30 cellular contexts compared by ENCODE assay signal in the genomic region with DNA sequence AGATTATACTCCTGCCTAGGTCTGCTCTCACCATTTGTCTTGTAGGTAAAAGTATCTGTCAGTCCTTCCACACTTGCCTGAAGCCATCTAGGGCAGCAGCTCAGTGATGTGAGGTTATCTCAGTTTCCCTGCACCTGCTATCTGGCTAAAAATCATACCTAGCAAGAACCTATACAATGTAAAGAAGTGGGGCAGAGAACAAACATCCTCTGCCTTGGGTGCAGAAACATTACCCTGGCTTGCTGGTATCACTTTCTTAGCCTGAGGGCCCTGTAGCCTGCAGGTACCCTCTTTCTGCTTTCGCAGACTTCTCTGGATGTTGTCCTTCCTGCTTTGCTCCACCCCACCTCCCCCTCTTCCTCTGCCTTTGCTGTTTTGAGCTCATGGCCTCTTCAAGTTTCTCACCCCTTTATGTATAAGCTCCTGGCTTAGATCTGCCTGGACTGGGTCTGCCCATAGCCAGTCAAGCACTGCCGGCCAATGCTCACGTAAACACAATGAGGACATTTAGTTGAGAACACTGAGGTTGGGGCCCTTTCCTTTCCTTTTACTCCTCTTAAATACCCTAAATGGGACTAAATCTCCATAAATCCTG. TPM values are rescaled to one million over a fixed set of nuclear protein-coding genes. Genes with fewer than 3 reads are reported as not detected.
"Had no signal": no experiment of that assay in that cellular context is flagged by ENCODE, and none has a peak within 500 bp of the region (broad histone marks: within the 10 kb centered on the region; RNA-seq: fewer than 3 reads in every experiment).

No MANE protein-coding gene starts in this region.

- H3K4me3 Mint-ChIP-seq: activated CD8-positive, alpha-beta T cell treated with anti-CD3 and anti-CD28 coated beads, Interleukin-2, amount 10 ng/mL, durations not matched to agents 7 days and 5 days; activated naive CD8-positive, alpha-beta T cell treated with anti-CD3 and anti-CD28 coated beads, Interleukin-2, amount 50 U/mL, for 24 hours; activated T-cell treated with anti-CD3 and anti-CD28 coated beads, Interleukin-2, amount 50 U/mL, for 24 hours; activated T-helper 1 cell treated with anti-CD3 and anti-CD28 coated beads, Interleukin-12 subunit alpha, Interleukin-12 subunit beta, Interleukin-2, Interleukin-4 antibody, amounts not matched to agents 30 ng/mL and 10 ng/mL and 1 ng/mL, durations not matched to agents 14 hours and 24 hours and 36 hours had no signal

- H3K36me3 ChIP-seq: ascending aorta, Peyer's patch, SJSA1 had no signal

- DNase-seq: activated CD4-positive, alpha-beta T cell treated with anti-CD3 and anti-CD28 coated beads for 48 hours; activated CD4-positive, alpha-beta T cell treated with anti-CD3 and anti-CD28 coated beads, Interleukin-2, amount 50 U/mL, for 4 hours; activated CD4-positive, CD25-positive, alpha-beta regulatory T cell treated with anti-CD3 and anti-CD28 coated beads, Interleukin-2, amount 50 U/mL, for 72 hours; activated CD8-positive, alpha-beta memory T cell treated with anti-CD3 and anti-CD28 coated beads, Interleukin-2, amount 50 U/mL, for 48 hours; activated CD8-positive, alpha-beta T cell treated with anti-CD3 and anti-CD28 coated beads, Interleukin-2, amount 10 ng/mL, durations not matched to agents 7 days and 5 days; activated effector memory CD4-positive, alpha-beta T cell treated with Interleukin-2 at 50 U/mL for 16 hours; activated naive CD4-positive, alpha-beta T cell; activated naive CD8-positive, alpha-beta T cell treated with anti-CD3 and anti-CD28 coated beads, Interleukin-2, amount 50 U/mL, for 24 hours; activated T-cell treated with anti-CD3 and anti-CD28 coated beads, Interleukin-2, amount 50 U/mL, for 24 hours; amniotic stem cell; body of pancreas; central memory CD4-positive, alpha-beta T cell; KG1; NCI-H1048; NCI-H146; NCI-H1930; NCI-H2171 treated with DMSO at 0.1 percent for 48 hours; NCI-H345; NCI-H510A treated with DMSO at 0.1 percent for 48 hours; NCI-H69; NK-92 treated with Interleukin-12 subunit alpha and Interleukin-12 subunit beta, amount 100 ng/mL, for 24 hours; Peyer's patch; SHP77; SW 1271 had no signal

- H3K4me1 ChIP-seq: ascending aorta, SJSA1 had no signal

- H3K27me3 ChIP-seq: ascending aorta, body of pancreas, Peyer's patch had no signal

- H3K4me3 ChIP-seq: ascending aorta, body of pancreas, Peyer's patch, SJSA1 had no signal

- H3K27me3 Mint-ChIP-seq: activated naive CD8-positive, alpha-beta T cell treated with anti-CD3 and anti-CD28 coated beads, Interleukin-2, amount 50 U/mL, for 24 hours had no signal

- H3K27ac ChIP-seq: ascending aorta, body of pancreas, Peyer's patch, SJSA1 had no signal

- H3K27ac Mint-ChIP-seq: activated CD8-positive, alpha-beta T cell treated with anti-CD3 and anti-CD28 coated beads, Interleukin-2, amount 10 ng/mL, durations not matched to agents 7 days and 5 days; activated naive CD4-positive, alpha-beta T cell treated with anti-CD3 and anti-CD28 coated beads, Interleukin-2, amount 50 U/mL, for 72 hours; activated naive CD8-positive, alpha-beta T cell treated with anti-CD3 and anti-CD28 coated beads, Interleukin-2, amount 50 U/mL, for 24 hours; activated T-cell treated with anti-CD3 and anti-CD28 coated beads, Interleukin-2, amount 50 U/mL, for 24 hours; activated T-helper 1 cell treated with anti-CD3 and anti-CD28 coated beads, Interleukin-12 subunit alpha, Interleukin-12 subunit beta, Interleukin-2, Interleukin-4 antibody, amounts not matched to agents 30 ng/mL and 10 ng/mL and 1 ng/mL, durations not matched to agents 14 hours and 24 hours and 36 hours had no signal

- H3K9me3 ChIP-seq: body of pancreas, Peyer's patch had no signal

- ATAC-seq: activated CD8-positive, alpha-beta T cell treated with anti-CD3 and anti-CD28 coated beads, Interleukin-2, amount 10 ng/mL, durations not matched to agents 7 days and 5 days; activated naive CD4-positive, alpha-beta T cell treated with anti-CD3 and anti-CD28 coated beads, Interleukin-2, amount 50 U/mL, for 72 hours; activated naive CD8-positive, alpha-beta T cell treated with anti-CD3 and anti-CD28 coated beads, Interleukin-2, amount 50 U/mL, for 24 hours; body of pancreas; SK-N-SH treated with all-trans-retinoic acid at 6 μM for 48 hours had no signal

RNA-seq across cellular contexts. Expression of gene SDK2, which starts 8.7 kb away (rescaled TPM):
- total RNA-seq: LHCN-M2 had no signal
